In the genomic region with DNA sequence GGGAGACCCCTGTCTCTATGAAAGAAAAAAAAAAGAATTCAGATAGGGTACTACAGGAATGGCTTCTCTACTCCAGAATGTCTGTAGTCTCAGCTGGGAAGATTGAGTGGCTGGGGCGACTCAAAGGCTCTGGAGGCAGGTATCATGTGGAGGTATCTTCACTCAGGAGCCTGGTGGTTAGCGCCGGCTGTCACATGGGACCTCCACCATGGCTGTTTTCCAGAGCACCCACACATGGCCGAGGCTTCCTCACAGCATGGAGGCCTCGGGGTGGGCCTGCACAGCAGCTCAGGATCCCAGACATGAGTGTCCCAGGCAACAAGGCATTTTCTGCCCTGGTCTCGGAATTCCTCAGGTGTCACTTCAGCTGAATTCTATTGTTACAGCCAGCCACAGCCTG, we compare ENCODE assay signal across 9 cellular contexts. TPM values are rescaled to one million over a fixed set of nuclear protein-coding genes. Genes with fewer than 3 reads are reported as not detected.
"Had no signal": no experiment of that assay in that cellular context is flagged by ENCODE, and none has a peak within 500 bp of the region (broad histone marks: within the 10 kb centered on the region; RNA-seq: fewer than 3 reads in every experiment).

No MANE protein-coding gene starts in this region.

- DNase-seq: GM23248, GOT3, H7, H9, HCEC 1CT, HFFc6 had no signal

- H3K9me3 Mint-ChIP-seq: GM23338, H9, HFFc6 had no signal

- H3K4me3 Mint-ChIP-seq: GM23338, H9, HFFc6 had no signal

- H3K9me3 ChIP-seq: HAP-1 had no signal

- H3K4me3 ChIP-seq: GM23248, GM23338, HAP-1 had no signal

- H3K27ac Mint-ChIP-seq: GM23338, H9, HFFc6 had no signal

- H3K27ac ChIP-seq: GM23248 had no signal

- H3K4me1 ChIP-seq: HAP-1 had no signal

- ATAC-seq: GM23338, HCT116 had no signal

- H3K36me3 ChIP-seq: HAP-1 had no signal

RNA-seq across cellular contexts. Expression of gene PLEKHA7, which starts 53.2 kb away (rescaled TPM):
- polyA plus RNA-seq: GM23248 had no signal
